In genomic region chr5:134784241-134784920, GRCh38 we compare ENCODE assay signal across 14 cellular contexts. TPM values are rescaled to one million over a fixed set of nuclear protein-coding genes. Genes with fewer than 3 reads are reported as not detected.
DNase-seq lines count a peak whose midpoint lies in the region; ATAC-seq and TF ChIP-seq lines count a peak whose summit lies in the region.
"Had no signal": no experiment of that assay in that cellular context is flagged by ENCODE, and none has a peak within 500 bp of the region (broad histone marks: within the 10 kb centered on the region; RNA-seq: fewer than 3 reads in every experiment).

No MANE protein-coding gene starts in this region.

- H3K27ac ChIP-seq in GM23248 (peak overlapping the region; percentile 21), stomach (no peak overlapping the region)
- H3K27ac ChIP-seq: breast epithelium, thoracic aorta had no signal

- H3K79me2 ChIP-seq in GM23248 (ENCODE audit: insufficient read depth): peaks cover 7% of the 10 kb centered on the region

- H4K20me1 ChIP-seq in GM23248 (ENCODE audit: insufficient read depth): no peaks in the 10 kb centered on the region

- peak; percentile 20 for TF ChIP-seq CTCF in AG09309 (IDR thresholded peaks at IDR 0.05; ENCODE audit: control insufficient read depth, insufficient read depth, low read depth, low read length, missing control alignments)
- no peak for TF ChIP-seq CTCF in activated B cell treated with CpG ODN at 0.5 μM for 24 hours (IDR thresholded peaks at IDR 0.05)
- peak; percentile 9 for TF ChIP-seq CTCF in kidney epithelial cell (IDR thresholded peaks at IDR 0.05; ENCODE audit: insufficient read depth, low read length, poor library complexity, severe bottlenecking)
- no peak for TF ChIP-seq CTCF in stomach (IDR thresholded peaks at IDR 0.05)

- no peak for TF ChIP-seq EP300 in stomach (IDR thresholded peaks at IDR 0.05)

- no peaks in the 10 kb centered on the region for H3K4me1 Mint-ChIP-seq in activated B cell treated with CpG ODN at 0.5 μM for 24 hours

- H3F3A ChIP-seq in GM23248 (ENCODE audit: insufficient read depth): peaks cover 19% of the 10 kb centered on the region

- no peak overlapping the region for H3K4me3 Mint-ChIP-seq in activated B cell treated with CpG ODN at 0.5 μM for 24 hours
- H3K4me3 Mint-ChIP-seq: natural killer cell treated with Interleukin-12 subunit alpha and Interleukin-12 subunit beta and Interleukin-15 and Interleukin-18, amount 100 ng/mL, for 72 hours had no signal

- ATAC-seq in activated B cell treated with CpG ODN at 0.5 μM for 24 hours (ENCODE audit: low read depth) (no peak), HG03175 (IDR thresholded peaks at IDR 0.05; ENCODE audit: unreplicated experiment) (no peak)
- ATAC-seq: natural killer cell treated with Interleukin-12 subunit alpha and Interleukin-12 subunit beta and Interleukin-15 and Interleukin-18, amount 100 ng/mL, for 72 hours had no signal

- H3K9me3 ChIP-seq in GM23248 (ENCODE audit: low read depth) (no peaks in the 10 kb centered on the region), stomach (no peaks in the 10 kb centered on the region)
- H3K9me3 ChIP-seq: breast epithelium, thoracic aorta had no signal

- POLR2A ChIA-PET in activated B cell treated with CpG ODN at 0.5 μM for 24 hours (lab: Charles Lee): interaction anchor here (1.0 to 1.2 kb wide), 2 partner anchors 46 to 121 kb away, joined by 3 read pairs; partner anchors contain the start of genes CAMLG and PCBD2

- H3K9ac ChIP-seq in GM23248: no peak overlapping the region

- H3K9me2 ChIP-seq in GM23248 (ENCODE audit: insufficient read depth): no peaks in the 10 kb centered on the region

- no peaks in the 10 kb centered on the region for H3K27me3 Mint-ChIP-seq in activated B cell treated with CpG ODN at 0.5 μM for 24 hours
- H3K27me3 Mint-ChIP-seq: natural killer cell treated with Interleukin-12 subunit alpha and Interleukin-12 subunit beta and Interleukin-15 and Interleukin-18, amount 100 ng/mL, for 72 hours had no signal

- no peak for DNase-seq in AG09309 (ENCODE audit: low read depth)
- peak; percentile 15 for DNase-seq in GM23248
- no peak for DNase-seq in activated B cell treated with CpG ODN at 0.5 μM for 24 hours
- no peak for DNase-seq in kidney epithelial cell (ENCODE audit: low read depth)
- no peak for DNase-seq in stomach
- DNase-seq in effector CD4-positive, alpha-beta T cell: no peak
- DNase-seq in NCI-H524 treated with DMSO at 0.1 percent for 48 hours (lab: John Stamatoyannopoulos, UW): no peak
- DNase-seq: hypothalamus; stimulated activated CD4-positive, alpha-beta T cell treated with anti-CD3 and anti-CD28 coated beads, Interleukin-2, amount 100 ng/mL, for 48 hours; T-helper 1 cell had no signal

- intact Hi-C loops in activated B cell treated with CpG ODN at 0.5 μM for 24 hours (cut with micrococcal nuclease) (loop anchor here (1.0 to 10.0 kb wide), 2 partner anchors 121 to 410 kb away; partner anchors contain the start of gene PCBD2), stomach (cut with DNase I; ENCODE audit: low total_unique reads) (no loop called here)

- no peak overlapping the region for H3K4me2 ChIP-seq in GM23248 (ENCODE audit: unreplicated experiment)

- CTCF ChIA-PET in activated B cell treated with CpG ODN at 0.5 μM for 24 hours (lab: Charles Lee): interaction anchor here (0.8 to 1.6 kb wide), 2 partner anchors 9 to 120 kb away, joined by 3 to 10 read pairs; partner anchors contain the start of gene PCBD2

- no peak for TF ChIP-seq POLR2A in stomach (IDR thresholded peaks at IDR 0.05)

- no peak overlapping the region for H2AFZ ChIP-seq in GM23248

- H3K27me3 ChIP-seq in GM23248 (replicated peaks; ENCODE audit: insufficient read depth) (no peaks in the 10 kb centered on the region), kidney epithelial cell (ENCODE audit: control insufficient read depth, insufficient read depth, low read length) (no peaks in the 10 kb centered on the region), stomach (no peaks in the 10 kb centered on the region)
- H3K27me3 ChIP-seq: breast epithelium had no signal

- H3K36me3 Mint-ChIP-seq in activated B cell treated with CpG ODN at 0.5 μM for 24 hours (ENCODE audit: low read depth): peaks cover 75% of the 10 kb centered on the region

- no peaks in the 10 kb centered on the region for H3K9me3 Mint-ChIP-seq in activated B cell treated with CpG ODN at 0.5 μM for 24 hours
- H3K9me3 Mint-ChIP-seq: natural killer cell treated with Interleukin-12 subunit alpha and Interleukin-12 subunit beta and Interleukin-15 and Interleukin-18, amount 100 ng/mL, for 72 hours had no signal

- H3K27ac Mint-ChIP-seq in activated B cell treated with CpG ODN at 0.5 μM for 24 hours: peak overlapping the region; percentile 6
- H3K27ac Mint-ChIP-seq: natural killer cell treated with Interleukin-12 subunit alpha and Interleukin-12 subunit beta and Interleukin-15 and Interleukin-18, amount 100 ng/mL, for 72 hours had no signal

- 70 to 72% methylated on average over 4 of the region's 4 CpGs for WGBS in GM23248 (ENCODE audit: low coverage in 1 of 2, low lambda C conversion rate in 2 of 2, missing lambda C conversion rate in 2 of 2), 2 experiments
- WGBS in stomach, 5 donors: 47 to 69% (median 50%) methylated on average over 4 of the region's 4 CpGs

- H3K4me1 ChIP-seq in GM23248 (ENCODE audit: insufficient read depth): peaks cover 14% of the 10 kb centered on the region
- H3K4me1 ChIP-seq in stomach: no peaks in the 10 kb centered on the region
- H3K4me1 ChIP-seq: breast epithelium had no signal

- in situ Hi-C loops in GM23248 (cut with MboI): no loop called here

- H3K4me3 ChIP-seq in AG09309 (ENCODE audit: control insufficient read depth, low read depth, low read length) (no peak overlapping the region), GM23248 (no peak overlapping the region), kidney epithelial cell (ENCODE audit: low read depth, low read length) (no peak overlapping the region), stomach (no peak overlapping the region)
- H3K4me3 ChIP-seq: breast epithelium, thoracic aorta had no signal

- H3K36me3 ChIP-seq in GM23248 (ENCODE audit: low read depth) (peaks cover 56% of the 10 kb centered on the region), kidney epithelial cell (ENCODE audit: control insufficient read depth, insufficient read depth, low read length) (peaks cover 1% of the 10 kb centered on the region), stomach (peaks cover 46 to 100% (median 100%) of the 10 kb centered on the region in 4 donors)
- H3K36me3 ChIP-seq: breast epithelium had no signal

RNA-seq across cellular contexts. Expression of gene DDX46, which starts 25.8 kb away (rescaled TPM):
- total RNA-seq in GM23248 (2014; rRNA removed; shearing (Covaris generic)): 16.9 and 21.4 TPM in 2 replicates
- polyA plus RNA-seq in GM23248 (2016; fragmentation: Nextera tagmentation; extraction: Ambion mirVana) (15.4 and 19.6 TPM in 2 replicates), stomach (10 to 100 TPM; 10.0 to 17.1 (median 13.8) TPM)
- total RNA-seq in activated B cell treated with CpG ODN at 0.5 μM for 24 hours (68.8 and 74.1 TPM in 2 replicates), kidney epithelial cell (16.2 and 20.5 TPM in 2 replicates), stomach (10 to 100 TPM; 19.7 to 64.6 (median 53.7) TPM)

RNA-seq across cellular contexts. Expression of gene CAMLG, which starts 46.0 kb away (rescaled TPM):
- 26.2 and 35.3 TPM in 2 replicates for total RNA-seq in GM23248 (2014; rRNA removed; shearing (Covaris generic))
- polyA plus RNA-seq in GM23248 (2016; fragmentation: Nextera tagmentation; extraction: Ambion mirVana): 42.2 and 45.0 TPM in 2 replicates
- total RNA-seq in activated B cell treated with CpG ODN at 0.5 μM for 24 hours: 22.2 and 23.9 TPM in 2 replicates
- total RNA-seq in kidney epithelial cell: 23.1 and 24.5 TPM in 2 replicates
- 10 to 100 TPM; 14.2 to 46.7 (median 19.4) TPM for total RNA-seq in stomach
- polyA plus RNA-seq in stomach: 10 to 100 TPM; 26.3 to 71.0 (median 44.3) TPM

Comparison
In these comparisons a context has a peak if more than half of its experiments do, and no peak if none do; other contexts are left out.
1. CTCF ChIP-seq: peak in AG09309 (single experiment) and kidney epithelial cell (single experiment); none in activated B cell treated with CpG ODN at 0.5 μM for 24 hours (single experiment) and stomach (0 of 7).